ENCODE assay signal across 8 cellular contexts in the genomic region with DNA sequence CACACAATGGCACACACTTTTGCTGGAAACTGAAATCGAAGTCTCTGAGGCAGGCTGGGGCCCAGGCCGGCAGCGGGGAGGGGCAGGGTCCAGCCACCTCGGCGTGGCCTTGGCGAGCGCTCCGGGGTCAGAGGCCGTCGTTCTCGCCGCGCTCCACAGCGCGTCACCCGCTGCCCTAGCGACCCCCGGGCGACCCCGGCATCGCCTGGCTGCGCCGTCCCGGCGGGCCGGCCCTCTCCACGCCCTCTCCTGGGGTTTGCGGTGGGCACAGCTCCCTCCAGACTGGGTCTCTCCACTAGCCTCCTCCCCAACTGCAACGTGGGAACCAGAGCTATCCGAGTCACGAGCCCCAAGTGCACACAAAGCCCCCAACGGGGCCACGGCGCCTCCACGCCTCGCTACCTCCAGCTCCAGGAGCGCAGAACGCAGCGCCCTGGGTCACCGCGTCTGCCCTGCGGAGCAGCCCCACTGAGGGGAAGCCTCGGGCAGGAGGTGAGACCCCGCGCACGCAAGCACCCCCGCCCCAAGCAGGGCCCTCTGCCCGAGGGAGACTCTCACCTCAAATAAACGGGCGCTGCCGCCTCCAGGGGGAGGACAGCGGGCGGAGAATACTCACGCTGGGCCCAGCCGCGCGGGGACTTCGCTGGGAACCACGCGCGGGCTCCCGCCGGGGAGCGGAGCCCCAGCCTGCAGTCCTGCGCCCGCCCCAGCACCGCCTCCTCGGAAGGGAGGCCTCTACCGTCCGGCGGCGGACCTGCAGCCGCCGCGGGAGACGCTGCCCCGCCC.
A peak's percentile ranks its signal among the peaks of the same experiment; 100 is the strongest.
DNase-seq lines count a peak whose midpoint lies in the region; ATAC-seq and TF ChIP-seq lines count a peak whose summit lies in the region.

No MANE protein-coding gene starts in this region.

- H3K4me1 ChIP-seq in HUES6 (ENCODE audit: control insufficient read depth, insufficient read depth, low read length) (0 out of 2 replicates have a peak, but pooled peaks cover under 1% of the 10 kb centered on the region), SJCRH30 (no peaks in the 10 kb centered on the region), thymus (ENCODE audit: control insufficient read depth, insufficient read depth, low read length) (peaks cover 6% of the 10 kb centered on the region)

- H3K4me3 Mint-ChIP-seq in glutamatergic neuron (ENCODE audit: unreplicated experiment), result peak overlapping the region; percentile 85
- H3K4me3 Mint-ChIP-seq in osteocyte (ENCODE audit: unreplicated experiment), result peak overlapping the region; percentile 82

- no peaks in the 10 kb centered on the region for H3K9me3 ChIP-seq in HUES6 (ENCODE audit: control insufficient read depth, insufficient read depth, low read depth, low read length)
- no peaks in the 10 kb centered on the region for H3K9me3 ChIP-seq in SJCRH30 (replicated peaks)
- H3K9me3 ChIP-seq in thymus (ENCODE audit: control insufficient read depth), result no peaks in the 10 kb centered on the region

- peak; percentile 99 for ATAC-seq in GM21526 (IDR thresholded peaks at IDR 0.05; ENCODE audit: low FRiP score, unreplicated experiment)

- H3K36me3 ChIP-seq in HUES6 (ENCODE audit: control insufficient read depth, insufficient read depth, low read length), result no peaks in the 10 kb centered on the region
- H3K36me3 ChIP-seq in SJCRH30, result no peaks in the 10 kb centered on the region
- no peaks in the 10 kb centered on the region for H3K36me3 ChIP-seq in thymus (ENCODE audit: control insufficient read depth, insufficient read depth)

- WGBS in thymus, result 1% methylated on average over 77 of the region's 77 CpGs

- no peaks in the 10 kb centered on the region for H3K36me3 Mint-ChIP-seq in glutamatergic neuron (ENCODE audit: unreplicated experiment)
- no peaks in the 10 kb centered on the region for H3K36me3 Mint-ChIP-seq in osteocyte (ENCODE audit: unreplicated experiment)

- no peak overlapping the region for H3K27ac ChIP-seq in HUES6 (ENCODE audit: low read depth, low read length)
- peak overlapping the region; percentile 74 for H3K27ac ChIP-seq in SJCRH30
- no peak overlapping the region for H3K27ac ChIP-seq in thymus (ENCODE audit: low read depth)

- H3K27ac Mint-ChIP-seq in glutamatergic neuron (ENCODE audit: unreplicated experiment), result no peak overlapping the region
- no peak overlapping the region for H3K27ac Mint-ChIP-seq in osteocyte (ENCODE audit: unreplicated experiment)

- H3K9me3 Mint-ChIP-seq in glutamatergic neuron (ENCODE audit: unreplicated experiment), result no peaks in the 10 kb centered on the region
- no peaks in the 10 kb centered on the region for H3K9me3 Mint-ChIP-seq in osteocyte (ENCODE audit: unreplicated experiment)

- peaks cover 20% of the 10 kb centered on the region for H3K4me1 Mint-ChIP-seq in glutamatergic neuron (ENCODE audit: low read depth, unreplicated experiment)
- H3K4me1 Mint-ChIP-seq in osteocyte (ENCODE audit: unreplicated experiment), result peaks cover 5% of the 10 kb centered on the region

- peak overlapping the region; percentile 60 for H3K9ac ChIP-seq in HUES6 (ENCODE audit: low read length)

- H3K4me3 ChIP-seq in HUES6 (ENCODE audit: low read depth, low read length) (peak overlapping the region; percentile 84), SJCRH30 (peak overlapping the region; percentile 92), thymus (ENCODE audit: low read length) (peak overlapping the region; percentile 54)

- peak; percentile 50 for DNase-seq in DMS 273 treated with DMSO at 0.1 percent for 48 hours (lab: John Stamatoyannopoulos, UW)
- DNase-seq in SJCRH30, result peak; percentile 80 to 84
- DNase-seq in activated naive CD4-positive, alpha-beta T cell (lab: John Stamatoyannopoulos, UW), result peak; percentile 17 to 68 (median 38)
- peak; percentile 90 for DNase-seq in glutamatergic neuron
- peak; percentile 91 for DNase-seq in osteocyte (ENCODE audit: extremely low spot score, unreplicated experiment)

- peaks cover 7% of the 10 kb centered on the region for H3K27me3 Mint-ChIP-seq in glutamatergic neuron (ENCODE audit: unreplicated experiment)
- peaks cover 23% of the 10 kb centered on the region for H3K27me3 Mint-ChIP-seq in osteocyte (ENCODE audit: unreplicated experiment)

- peaks cover 43% of the 10 kb centered on the region for H3K27me3 ChIP-seq in HUES6 (ENCODE audit: control insufficient read depth, insufficient read depth, low read length)
- H3K27me3 ChIP-seq in SJCRH30, result no peaks in the 10 kb centered on the region
- peaks cover 15% of the 10 kb centered on the region for H3K27me3 ChIP-seq in thymus (ENCODE audit: control insufficient read depth, insufficient read depth)

- TF ChIP-seq CTCF in glutamatergic neuron (IDR thresholded peaks at IDR 0.05; ENCODE audit: partially characterized antibody, unreplicated experiment), result peak; percentile 88
- peak; percentile 86 for TF ChIP-seq CTCF in osteocyte (IDR thresholded peaks at IDR 0.05)

Comparison
In these comparisons a context has a peak if more than half of its experiments do, and no peak if none do; other contexts are left out.
1. DNase-seq: peak in every context shown above with its lines; median percentile 91 in osteocyte; 90 in glutamatergic neuron; 82 in SJCRH30; 50 in DMS 273 treated with DMSO at 0.1 percent for 48 hours; 38 in activated naive CD4-positive, alpha-beta T cell.